In genomic region chr10:35433851-35434426, GRCh38 we compare ENCODE assay signal across 9 cellular contexts.
A peak's percentile ranks its signal among the peaks of the same experiment; 100 is the strongest.
DNase-seq lines count a peak whose midpoint lies in the region; ATAC-seq and TF ChIP-seq lines count a peak whose summit lies in the region.
"Had no signal": no experiment of that assay in that cellular context is flagged by ENCODE, and none has a peak within 500 bp of the region (broad histone marks: within the 10 kb centered on the region; RNA-seq: fewer than 3 reads in every experiment).

No MANE protein-coding gene starts in this region.

- peaks cover 39% of the 10 kb centered on the region for H3K4me1 Mint-ChIP-seq in CD8-positive, alpha-beta T cell (ENCODE audit: low read depth)
- peaks cover 22% of the 10 kb centered on the region for H3K4me1 Mint-ChIP-seq in activated T-helper 1 cell treated with anti-CD3 and anti-CD28 coated beads, Interleukin-12 subunit alpha, Interleukin-12 subunit beta, Interleukin-2, Interleukin-4 antibody, amounts not matched to agents 30 ng/mL and 10 ng/mL and 1 ng/mL, durations not matched to agents 14 hours and 24 hours and 36 hours (ENCODE audit: low read depth)

- no peak overlapping the region for H3K9ac ChIP-seq in colonic mucosa (ENCODE audit: low read depth in 2 of 2, low read length in 2 of 2)
- H3K9ac ChIP-seq: neural progenitor cell had no signal

- H3K9me3 ChIP-seq in CD8-positive, alpha-beta T cell (ENCODE audit: low read length) = no peaks in the 10 kb centered on the region
- H3K9me3 ChIP-seq in left lung = peaks cover 0 to 5% of the 10 kb centered on the region in 2 donors
- H3K9me3 ChIP-seq in colonic mucosa = no peaks in the 10 kb centered on the region

- H3K9me3 Mint-ChIP-seq in CD8-positive, alpha-beta T cell = peaks cover 14% of the 10 kb centered on the region
- H3K9me3 Mint-ChIP-seq in activated T-helper 1 cell treated with anti-CD3 and anti-CD28 coated beads, Interleukin-12 subunit alpha, Interleukin-12 subunit beta, Interleukin-2, Interleukin-4 antibody, amounts not matched to agents 30 ng/mL and 10 ng/mL and 1 ng/mL, durations not matched to agents 14 hours and 24 hours and 36 hours = peaks cover 17% of the 10 kb centered on the region

- peak overlapping the region; percentile 46 for H3K27ac Mint-ChIP-seq in CD8-positive, alpha-beta T cell
- H3K27ac Mint-ChIP-seq in activated T-helper 1 cell treated with anti-CD3 and anti-CD28 coated beads, Interleukin-12 subunit alpha, Interleukin-12 subunit beta, Interleukin-2, Interleukin-4 antibody, amounts not matched to agents 30 ng/mL and 10 ng/mL and 1 ng/mL, durations not matched to agents 14 hours and 24 hours and 36 hours = peak overlapping the region; percentile 31
- H3K27ac Mint-ChIP-seq: neural progenitor cell had no signal

- CTCF ChIA-PET in CD8-positive, alpha-beta T cell (lab: Charles Lee) = no interaction called here

- intact Hi-C loops in CD8-positive, alpha-beta T cell (cut with DNase I, micrococcal nuclease) = no loop called here
- intact Hi-C loops in activated T-helper 1 cell treated with anti-CD3 and anti-CD28 coated beads, Interleukin-12 subunit alpha, Interleukin-12 subunit beta, Interleukin-2, Interleukin-4 antibody, amounts not matched to agents 30 ng/mL and 10 ng/mL and 1 ng/mL, durations not matched to agents 14 hours and 24 hours and 36 hours (cut with micrococcal nuclease) = loop anchor here (1.0 to 2.0 kb wide), 4 partner anchors 8 to 345 kb away; no protein-coding TSS in a partner anchor
- intact Hi-C loops in left lung (cut with DNase I) (no loop called here), colonic mucosa (cut with DNase I) (no loop called here)

- H3K36me3 ChIP-seq in CD8-positive, alpha-beta T cell (ENCODE audit: insufficient read depth, low read length) = no peaks in the 10 kb centered on the region
- H3K36me3 ChIP-seq in left lung = no peaks in the 10 kb centered on the region
- no peaks in the 10 kb centered on the region for H3K36me3 ChIP-seq in colonic mucosa
- H3K36me3 ChIP-seq: neural progenitor cell had no signal

- H3K4me3 Mint-ChIP-seq in CD8-positive, alpha-beta T cell = no peak overlapping the region
- no peak overlapping the region for H3K4me3 Mint-ChIP-seq in activated T-helper 1 cell treated with anti-CD3 and anti-CD28 coated beads, Interleukin-12 subunit alpha, Interleukin-12 subunit beta, Interleukin-2, Interleukin-4 antibody, amounts not matched to agents 30 ng/mL and 10 ng/mL and 1 ng/mL, durations not matched to agents 14 hours and 24 hours and 36 hours
- H3K4me3 Mint-ChIP-seq: neural progenitor cell had no signal

- DNase-seq in CD8-positive, alpha-beta T cell = no peak
- no peak for DNase-seq in activated T-helper 1 cell treated with anti-CD3 and anti-CD28 coated beads, Interleukin-12 subunit alpha, Interleukin-12 subunit beta, Interleukin-2, Interleukin-4 antibody, amounts not matched to agents 30 ng/mL and 10 ng/mL and 1 ng/mL, durations not matched to agents 14 hours and 24 hours and 36 hours (ENCODE audit: low spot score)
- DNase-seq in left lung = no peak
- no peak for DNase-seq in colonic mucosa
- no peak for DNase-seq in RPMI8226
- no peak for DNase-seq in stimulated activated CD4-positive, alpha-beta T cell treated with anti-CD3 and anti-CD28 coated beads, Interleukin-12 subunit alpha, Interleukin-12 subunit beta, amount 100 ng/mL, for 4 hours

- no peaks in the 10 kb centered on the region for H3K27me3 Mint-ChIP-seq in CD8-positive, alpha-beta T cell (ENCODE audit: low read depth)
- no peaks in the 10 kb centered on the region for H3K27me3 Mint-ChIP-seq in activated T-helper 1 cell treated with anti-CD3 and anti-CD28 coated beads, Interleukin-12 subunit alpha, Interleukin-12 subunit beta, Interleukin-2, Interleukin-4 antibody, amounts not matched to agents 30 ng/mL and 10 ng/mL and 1 ng/mL, durations not matched to agents 14 hours and 24 hours and 36 hours (ENCODE audit: insufficient read depth)

- H3K4me3 ChIP-seq in CD8-positive, alpha-beta T cell (ENCODE audit: low read depth, low read length) = no peak overlapping the region
- H3K4me3 ChIP-seq in left lung (no peak overlapping the region), colonic mucosa (no peak overlapping the region)
- H3K4me3 ChIP-seq: neural progenitor cell had no signal

- POLR2A ChIA-PET in CD8-positive, alpha-beta T cell (lab: Charles Lee) = no interaction called here

- no peak for TF ChIP-seq CTCF in CD8-positive, alpha-beta T cell (IDR thresholded peaks at IDR 0.05)
- no peak for TF ChIP-seq CTCF in left lung (IDR thresholded peaks at IDR 0.05)
- no peak for TF ChIP-seq CTCF in colonic mucosa (IDR thresholded peaks at IDR 0.05)

- H3K27me3 ChIP-seq in CD8-positive, alpha-beta T cell (ENCODE audit: insufficient read depth, low read length) = no peaks in the 10 kb centered on the region
- H3K27me3 ChIP-seq in left lung (no peaks in the 10 kb centered on the region), colonic mucosa (no peaks in the 10 kb centered on the region)
- H3K27me3 ChIP-seq: neural progenitor cell had no signal

- no peak overlapping the region for H3K27ac ChIP-seq in CD8-positive, alpha-beta T cell (ENCODE audit: low read depth, low read length)
- H3K27ac ChIP-seq in left lung (peak overlapping the region in 1 of 2 donors; percentile 14), colonic mucosa (no peak overlapping the region)
- H3K27ac ChIP-seq: neural progenitor cell had no signal

- no peaks in the 10 kb centered on the region for H3K4me1 ChIP-seq in CD8-positive, alpha-beta T cell (ENCODE audit: insufficient read depth, low read length)
- H3K4me1 ChIP-seq in left lung (peaks cover 3 to 22% of the 10 kb centered on the region in 2 donors), colonic mucosa (no peaks in the 10 kb centered on the region)
- H3K4me1 ChIP-seq: neural progenitor cell had no signal

- ATAC-seq in CD8-positive, alpha-beta T cell = no peak
- peak; percentile 57 for ATAC-seq in HG02885 (IDR thresholded peaks at IDR 0.05; ENCODE audit: poor library complexity, unreplicated experiment)
- peak; percentile 79 for ATAC-seq in left lung
- no peak for ATAC-seq in GM18873 (IDR thresholded peaks at IDR 0.05; ENCODE audit: low FRiP score, unreplicated experiment)

- peaks cover 40% of the 10 kb centered on the region for H3K36me3 Mint-ChIP-seq in CD8-positive, alpha-beta T cell
- H3K36me3 Mint-ChIP-seq in activated T-helper 1 cell treated with anti-CD3 and anti-CD28 coated beads, Interleukin-12 subunit alpha, Interleukin-12 subunit beta, Interleukin-2, Interleukin-4 antibody, amounts not matched to agents 30 ng/mL and 10 ng/mL and 1 ng/mL, durations not matched to agents 14 hours and 24 hours and 36 hours (ENCODE audit: low read depth) = peaks cover 16% of the 10 kb centered on the region

Comparison
In these comparisons a context has a peak if more than half of its experiments do, and no peak if none do; other contexts are left out.
1. ATAC-seq: peak in HG02885 (single experiment) and left lung (single experiment); none in CD8-positive, alpha-beta T cell (single experiment) and GM18873 (single experiment).